18 cellular contexts compared by ENCODE assay signal in the genomic region with DNA sequence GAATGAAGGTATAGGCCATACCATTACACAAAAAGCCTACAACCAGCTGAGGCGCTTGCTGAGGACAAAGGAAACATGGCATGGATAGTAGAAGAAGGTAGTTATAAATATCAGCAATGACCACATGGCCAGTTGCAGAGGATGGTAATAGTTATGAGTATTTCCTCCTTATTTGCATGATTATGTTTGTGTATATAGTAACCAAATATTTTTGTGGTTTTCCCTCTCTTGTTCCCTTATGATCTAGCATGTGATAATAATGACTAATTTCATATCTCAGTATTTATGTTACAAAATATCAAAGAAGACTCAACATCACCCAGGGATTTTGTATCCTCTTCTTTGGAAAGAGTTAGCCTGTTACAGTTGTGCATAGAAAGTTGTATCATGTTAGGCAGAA.
"Had no signal": no experiment of that assay in that cellular context is flagged by ENCODE, and none has a peak within 500 bp of the region (broad histone marks: within the 10 kb centered on the region; RNA-seq: fewer than 3 reads in every experiment).

No MANE protein-coding gene starts in this region.

- H3K4me1 ChIP-seq: heart left ventricle, prostate gland, right lobe of liver, spleen had no signal

- DNase-seq: activated CD4-positive, alpha-beta T cell treated with anti-CD3 and anti-CD28 coated beads, Interleukin-2, amount 50 U/mL, for 4 hours; activated T-cell treated with anti-CD3 and anti-CD28 coated beads, Interleukin-2, amount 50 U/mL, for 1 hour; amygdala; brain microvascular endothelial cell; cerebellar nuclear complex; dermis blood vessel endothelial cell; heart left ventricle; mesenchymal stem cell; occipital lobe; right lobe of liver; spleen; stimulated activated CD4-positive, alpha-beta T cell treated with anti-CD3 and anti-CD28 coated beads, Interleukin-1b, Interleukin-23, amount 100 ng/mL, for 48 hours had no signal

- ATAC-seq: activated CD4-positive, CD25-positive, alpha-beta regulatory T cell treated with anti-CD3 and anti-CD28 coated beads, Interleukin-2, amount 50 U/mL, for 24 hours; heart left ventricle; right lobe of liver had no signal

- H3K36me3 ChIP-seq: brain microvascular endothelial cell, esophagus muscularis mucosa, heart left ventricle, prostate gland, right lobe of liver, spleen, upper lobe of left lung had no signal

- FAIRE-seq: frontal cortex, islet of Langerhans had no signal

- H3K27ac ChIP-seq: brain microvascular endothelial cell, esophagus muscularis mucosa, heart left ventricle, prostate gland, right lobe of liver, spleen, upper lobe of left lung had no signal

- H3K9me3 ChIP-seq: esophagus muscularis mucosa, heart left ventricle, prostate gland, right lobe of liver, spleen, upper lobe of left lung had no signal

- H3K27me3 ChIP-seq: brain microvascular endothelial cell, esophagus muscularis mucosa, heart left ventricle, right lobe of liver, spleen, upper lobe of left lung had no signal

- H3K4me3 ChIP-seq: esophagus muscularis mucosa, heart left ventricle, prostate gland, right lobe of liver, spleen, upper lobe of left lung had no signal
